1 cellular context compared by ENCODE assay signal in genomic region chr16:27767081-27767480, GRCh38.
TF ChIP-seq lines count a peak whose summit lies in the region.

No MANE protein-coding gene starts in this region.

TF ChIP-seq in H1, 55 proteins besides CTCF, POLR2A, EP300 and RAD21:
- TF ChIP-seq SP1 (IDR thresholded peaks at IDR 0.05; ENCODE audit: low read depth, low read length), result no peak
- TF ChIP-seq CHD1 (IDR thresholded peaks at IDR 0.05; ENCODE audit: low read depth, low read length), result no peak
- TF ChIP-seq NANOG (IDR thresholded peaks at IDR 0.05; ENCODE audit: insufficient read depth, low read depth, low read length, poor library complexity, severe bottlenecking), result no peak
- TF ChIP-seq CTBP2 (IDR thresholded peaks at IDR 0.05; ENCODE audit: borderline replicate concordance, insufficient read depth, insufficient read length, low read length), result no peak
- no peak for TF ChIP-seq RFX5 (IDR thresholded peaks at IDR 0.05; ENCODE audit: borderline replicate concordance, low read depth, low read length)
